8 cellular contexts compared by ENCODE assay signal in the genomic region with DNA sequence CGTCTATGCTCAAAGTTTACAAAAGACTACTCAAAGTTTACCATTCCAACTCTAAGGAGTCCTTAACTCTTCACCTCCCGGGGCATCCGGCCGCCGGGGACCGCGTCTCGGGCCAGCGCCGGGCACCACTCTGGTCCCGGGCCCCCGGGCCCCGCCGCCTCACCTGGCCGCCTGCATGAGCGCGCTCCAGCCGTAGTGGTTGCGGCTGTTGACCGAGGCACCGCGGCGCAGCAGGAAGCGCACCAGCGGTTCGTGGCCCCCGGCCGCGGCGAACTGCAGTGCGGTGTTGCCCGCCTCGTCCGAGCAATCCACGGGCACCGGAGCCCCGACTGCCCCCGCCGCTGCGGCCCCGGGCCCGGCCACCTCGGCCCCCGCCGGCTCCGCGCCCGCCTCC. TPM values are rescaled to one million over a fixed set of nuclear protein-coding genes. Genes with fewer than 3 reads are reported as not detected.
DNase-seq lines count a peak whose midpoint lies in the region; ATAC-seq and TF ChIP-seq lines count a peak whose summit lies in the region.

No MANE protein-coding gene starts in this region.

- peaks cover 5% of the 10 kb centered on the region; the same call in 1 of the 2 replicates for H4K20me1 ChIP-seq in OCI-LY7 (ENCODE audit: insufficient read depth, low read length)

- CTCF ChIA-PET in OCI-LY7 (lab: Charles Lee; ENCODE audit: unreplicated experiment) = interaction anchor here (0.8 kb wide), 1 partner anchor 11 kb away, joined by 4 read pairs; no protein-coding TSS in a partner anchor

- POLR2A ChIA-PET in OCI-LY7 (lab: Charles Lee) = no interaction called here

- peaks cover 2% of the 10 kb centered on the region; the same call in 1 of the 2 replicates for H3K27me3 Mint-ChIP-seq in HFFc6 (ENCODE audit: insufficient read depth)
- H3K27me3 Mint-ChIP-seq in central memory CD8-positive, alpha-beta T cell = no peaks in the 10 kb centered on the region

- H3K9me3 ChIP-seq in OCI-LY7 (ENCODE audit: low read length) = 0 out of 2 replicates have a peak, but pooled peaks cover 7% of the 10 kb centered on the region
- H3K9me3 ChIP-seq in lung (ENCODE audit: control insufficient read depth in 2 of 2, insufficient read depth in 1 of 2, low read length in 1 of 2) = peaks cover 0 to 1% of the 10 kb centered on the region in 2 donors
- H3K9me3 ChIP-seq in thymus (ENCODE audit: control insufficient read depth) = no peaks in the 10 kb centered on the region

- H3K36me3 ChIP-seq in OCI-LY7 (ENCODE audit: insufficient read depth, low read length) = no peaks in the 10 kb centered on the region
- no peaks in the 10 kb centered on the region for H3K36me3 ChIP-seq in lung (ENCODE audit: control insufficient read depth in 2 of 2, insufficient read depth in 2 of 2, low read length in 2 of 2)
- H3K36me3 ChIP-seq in thymus (ENCODE audit: control insufficient read depth, insufficient read depth) = no peaks in the 10 kb centered on the region

- no TSS peak for BruUV-seq in OCI-LY7 (replicated peaks; lab: Mats Ljungman, UMichigan)

- H3K4me1 Mint-ChIP-seq in HFFc6 (ENCODE audit: low read depth) = peaks cover 34% of the 10 kb centered on the region
- peaks cover 37% of the 10 kb centered on the region for H3K4me1 Mint-ChIP-seq in central memory CD8-positive, alpha-beta T cell

- no peak for TF ChIP-seq CTCF in HFFc6 (IDR thresholded peaks at IDR 0.05)
- TF ChIP-seq CTCF in OCI-LY7 (conservative IDR thresholded peaks at IDR 0.05; ENCODE audit: low read length) = no peak
- no peak for TF ChIP-seq CTCF in lung (IDR thresholded peaks at IDR 0.05; ENCODE audit: control extremely low read depth, extremely low read depth)

- peak overlapping the region; percentile 86 for H3K4me3 Mint-ChIP-seq in HFFc6
- H3K4me3 Mint-ChIP-seq in central memory CD8-positive, alpha-beta T cell = peak overlapping the region; percentile 89

- H3K36me3 Mint-ChIP-seq in HFFc6 (ENCODE audit: low read depth) = peaks cover 14% of the 10 kb centered on the region
- H3K36me3 Mint-ChIP-seq in central memory CD8-positive, alpha-beta T cell (ENCODE audit: insufficient read depth) = peaks cover 8% of the 10 kb centered on the region

- peak; percentile 15 for ATAC-seq in central memory CD8-positive, alpha-beta T cell (replicated peaks; ENCODE audit: extremely low read depth, poor library complexity, severe bottlenecking)
- no peak for ATAC-seq in lung (ENCODE audit: insufficient read depth, low FRiP score)

- WGBS in lung, 2 donors = 0% methylated on average over 36 to 48 of the region's 48 CpGs
- WGBS in thymus = 1% methylated on average over 48 of the region's 48 CpGs

- H3K4me2 ChIP-seq in OCI-LY7 (ENCODE audit: low read length) = peak overlapping the region; percentile 71

- peak; percentile 58 for DNase-seq in DMS 273 (lab: John Stamatoyannopoulos, UW; ENCODE audit: unreplicated experiment)
- no peak for DNase-seq in DMS 273 treated with DMSO at 0.1 percent for 48 hours (lab: John Stamatoyannopoulos, UW)
- no peak for DNase-seq in HFFc6
- DNase-seq in OCI-LY7 (ENCODE audit: low spot score) = peak; percentile 40
- no peak for DNase-seq in central memory CD8-positive, alpha-beta T cell (ENCODE audit: low spot score in 2 of 2)
- DNase-seq in lung (ENCODE audit: low spot score) = no peak
- no peak for DNase-seq in NCI-H2029 (lab: John Stamatoyannopoulos, UW)

- H3K27ac Mint-ChIP-seq in HFFc6 = no peak overlapping the region
- peak overlapping the region; percentile 30 for H3K27ac Mint-ChIP-seq in central memory CD8-positive, alpha-beta T cell (ENCODE audit: low read depth)

- H3K9me3 Mint-ChIP-seq in HFFc6 = peaks cover 16% of the 10 kb centered on the region
- H3K9me3 Mint-ChIP-seq in central memory CD8-positive, alpha-beta T cell = no peaks in the 10 kb centered on the region

- H3K4me3 ChIP-seq in OCI-LY7 (ENCODE audit: low read depth, low read length, poor library complexity, severe bottlenecking) (peak overlapping the region; percentile 72), lung (peak overlapping the region; percentile 74), thymus (ENCODE audit: low read length) (peak overlapping the region; percentile 67)

- intact Hi-C loops in OCI-LY7 (cut with micrococcal nuclease; ENCODE audit: unreplicated experiment) = no loop called here

- peak overlapping the region; percentile 33; the same call in 1 of the 2 replicates for H2AFZ ChIP-seq in OCI-LY7 (ENCODE audit: low read length)

- H3K27me3 ChIP-seq in lung (ENCODE audit: control insufficient read depth, insufficient read depth) (no peaks in the 10 kb centered on the region), thymus (ENCODE audit: control insufficient read depth, insufficient read depth) (peaks cover 2% of the 10 kb centered on the region)

- H3K27ac ChIP-seq in OCI-LY7 (ENCODE audit: low read depth, low read length, poor library complexity, severe bottlenecking) (no peak overlapping the region), lung (ENCODE audit: low read depth in 1 of 2, low read length in 1 of 2) (peak overlapping the region; percentile 64 to 68), thymus (ENCODE audit: low read depth) (no peak overlapping the region)

- H3K9me2 ChIP-seq in OCI-LY7 (ENCODE audit: insufficient read depth, low read length) = no peaks in the 10 kb centered on the region

- H3K4me1 ChIP-seq in OCI-LY7 (ENCODE audit: insufficient read depth, low read length, poor library complexity, severe bottlenecking) (peaks cover 9% of the 10 kb centered on the region), lung (ENCODE audit: control insufficient read depth in 2 of 2, insufficient read depth in 2 of 2, low read length in 2 of 2) (peaks cover 0 to 9% of the 10 kb centered on the region in 2 donors), thymus (ENCODE audit: control insufficient read depth, insufficient read depth, low read length) (no peaks in the 10 kb centered on the region)

- no peaks in the 10 kb centered on the region for H3K79me2 ChIP-seq in OCI-LY7 (ENCODE audit: insufficient read depth, low read depth, low read length)

RNA-seq across cellular contexts. Expression of gene ANKS6, which starts 0.4 kb away (rescaled TPM):
- total RNA-seq in HFFc6 (2021; fragmentation: NEBNext Ultra II Directional; extraction: Animal tissue kit (Norgen Biotek cat#: 25700)) = 10 to 100 TPM; 12.7 to 16.6 (median 14.8) TPM
- total RNA-seq in OCI-LY7 (2014; rRNA removed; shearing (Covaris generic)) = 15.9 and 22.2 TPM in 2 replicates
- total RNA-seq in OCI-LY7 (2022) (28.5 and 30.1 TPM in 2 replicates), lung (10 to 100 TPM; 25.8 to 35.5 TPM)
- polyA plus RNA-seq in lung (10 to 100 TPM; 16.7 to 24.2 TPM), thymus (11.6 TPM)

RNA-seq across cellular contexts. Expression of gene GALNT12, which starts 11.5 kb away (rescaled TPM):
- under 1 TPM in 4 of 6 experiments, not detected in 2; 0.07 to 0.32 (median 0.15) TPM for total RNA-seq in HFFc6 (2021; fragmentation: NEBNext Ultra II Directional; extraction: Animal tissue kit (Norgen Biotek cat#: 25700))
- total RNA-seq in OCI-LY7 (2014; rRNA removed; shearing (Covaris generic)) = 5.3 and 5.5 TPM in 2 replicates
- total RNA-seq in OCI-LY7 (2022) (9.7 and 11.5 TPM in 2 replicates), lung (10 to 100 TPM; 26.3 to 35.0 TPM)
- polyA plus RNA-seq in lung (10 to 100 TPM in 1 of 2 donors, 1 to 10 TPM in 1; 7.9 to 13.9 TPM), thymus (7.3 TPM)

Comparison
In these comparisons a context has a peak if more than half of its experiments do, and no peak if none do; other contexts are left out.
1. DNase-seq: peak in DMS 273 (single experiment) and OCI-LY7 (single experiment); none in DMS 273 treated with DMSO at 0.1 percent for 48 hours (single experiment), HFFc6 (single experiment), central memory CD8-positive, alpha-beta T cell (0 of 2), lung (single experiment) and NCI-H2029 (single experiment).
2. H3K27ac ChIP-seq: peak in lung (2 of 2); none in OCI-LY7 (single experiment) and thymus (single experiment).
3. RNA of gene GALNT12, which starts 11.5 kb away (total RNA-seq): 26.3 to 35.0 TPM in lung and 5.3 to 11.5 TPM in OCI-LY7; 0.07 to 0.32 TPM in HFFc6; every median in the first group is over 4 times any median in the second.
4. Peak in every context shown above with its lines, with median percentiles within 50 percentile points of each other: H3K4me3 ChIP-seq.